In genomic region chr4:169859366-169860216, GRCh38 we compare ENCODE assay signal across 15 cellular contexts.
"Had no signal": no experiment of that assay in that cellular context is flagged by ENCODE, and none has a peak within 500 bp of the region (broad histone marks: within the 10 kb centered on the region; RNA-seq: fewer than 3 reads in every experiment).

No MANE protein-coding gene starts in this region.

- H3K27me3 ChIP-seq: foreskin keratinocyte had no signal

- H3K27ac ChIP-seq: coronary artery, foreskin keratinocyte had no signal

- DNase-seq: activated CD4-positive, alpha-beta T cell treated with anti-CD3 and anti-CD28 coated beads, Interleukin-2, amount 10 ng/mL, durations not matched to agents 24 days and 14 days; activated CD4-positive, CD25-positive, alpha-beta regulatory T cell; activated CD8-positive, alpha-beta memory T cell treated with anti-CD3 and anti-CD28 coated beads, Interleukin-2, amount 50 U/mL, for 4 hours; activated CD8-positive, alpha-beta T cell treated with anti-CD3 and anti-CD28 coated beads, Interleukin-2, amount 10 ng/mL, durations not matched to agents 7 days and 5 days; activated effector memory CD4-positive, alpha-beta T cell treated with anti-CD3 and anti-CD28 coated beads, Interleukin-2, amount 50 U/mL, for 16 hours; activated T-cell treated with anti-CD3 and anti-CD28 coated beads, Interleukin-2, amount 50 U/mL, for 48 hours; amniotic stem cell; central memory CD4-positive, alpha-beta T cell; effector CD4-positive, alpha-beta T cell; foreskin keratinocyte; left ventricle myocardium superior; occipital lobe; stimulated activated CD4-positive, alpha-beta T cell treated with anti-CD3 and anti-CD28 coated beads, Interleukin-12 subunit alpha, Interleukin-12 subunit beta, amount 100 ng/mL, for 4 hours; stimulated activated naive CD4-positive, alpha-beta T cell had no signal

- H3K4me1 ChIP-seq: foreskin keratinocyte had no signal

- H3K4me3 ChIP-seq: coronary artery had no signal
